In the genomic region with DNA sequence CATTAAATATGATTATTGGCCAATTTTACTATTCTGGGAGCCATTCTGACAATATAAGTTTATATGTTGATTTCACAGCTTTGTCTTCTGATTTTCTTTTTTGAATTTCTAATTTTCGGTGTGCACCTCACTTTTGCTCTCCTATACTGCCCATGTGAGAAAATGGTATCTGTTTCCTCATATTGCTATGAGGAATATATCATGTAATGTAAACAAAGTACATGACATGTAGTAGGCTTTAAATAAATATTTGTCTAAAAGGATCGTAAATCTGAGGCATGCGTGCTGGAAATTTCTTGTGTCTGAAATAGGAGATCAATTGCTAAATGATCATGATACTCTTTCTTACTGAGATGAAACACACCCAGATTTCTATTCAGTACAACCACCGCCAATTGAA, we compare ENCODE assay signal across 15 cellular contexts.
"Had no signal": no experiment of that assay in that cellular context is flagged by ENCODE, and none has a peak within 500 bp of the region (broad histone marks: within the 10 kb centered on the region; RNA-seq: fewer than 3 reads in every experiment).

No MANE protein-coding gene starts in this region.

- H3K27me3 ChIP-seq: colonic mucosa, esophagus squamous epithelium, foreskin keratinocyte, hepatocyte, right lobe of liver, transverse colon had no signal

- H3K9me3 ChIP-seq: colonic mucosa, esophagus squamous epithelium, prostate gland, right lobe of liver had no signal

- H3K4me3 ChIP-seq: colonic mucosa, esophagus squamous epithelium, hepatocyte, prostate gland, right lobe of liver, transverse colon had no signal

- H3K27ac ChIP-seq: colonic mucosa, esophagus squamous epithelium, foreskin keratinocyte, hepatocyte, parathyroid adenoma, prostate gland, right lobe of liver, transverse colon had no signal

- ATAC-seq: foreskin keratinocyte; naive thymus-derived CD4-positive, alpha-beta T cell; right lobe of liver; stimulated activated effector memory CD8-positive, alpha-beta T cell treated with anti-CD3 and anti-CD28 coated beads, Interleukin-12 subunit alpha, Interleukin-12 subunit beta, amount 100 ng/mL, for 72 hours had no signal

- H3K4me1 ChIP-seq: colonic mucosa, esophagus squamous epithelium, foreskin keratinocyte, parathyroid adenoma, prostate gland, right lobe of liver, transverse colon had no signal

- DNase-seq: colonic mucosa; dermis blood vessel endothelial cell; esophagus squamous epithelium; foreskin keratinocyte; head of caudate nucleus; naive thymus-derived CD4-positive, alpha-beta T cell; nephron progenitor cell; right lobe of liver; stimulated activated CD4-positive, alpha-beta T cell treated with anti-CD3 and anti-CD28 coated beads, Interleukin-4, amount 100 ng/mL, for 1 hour; stimulated activated CD8-positive, alpha-beta memory T cell treated with anti-CD3 and anti-CD28 coated beads, Interleukin-4, amount 100 ng/mL, for 48 hours; transverse colon had no signal
